16 cellular contexts compared by ENCODE assay signal in the genomic region with DNA sequence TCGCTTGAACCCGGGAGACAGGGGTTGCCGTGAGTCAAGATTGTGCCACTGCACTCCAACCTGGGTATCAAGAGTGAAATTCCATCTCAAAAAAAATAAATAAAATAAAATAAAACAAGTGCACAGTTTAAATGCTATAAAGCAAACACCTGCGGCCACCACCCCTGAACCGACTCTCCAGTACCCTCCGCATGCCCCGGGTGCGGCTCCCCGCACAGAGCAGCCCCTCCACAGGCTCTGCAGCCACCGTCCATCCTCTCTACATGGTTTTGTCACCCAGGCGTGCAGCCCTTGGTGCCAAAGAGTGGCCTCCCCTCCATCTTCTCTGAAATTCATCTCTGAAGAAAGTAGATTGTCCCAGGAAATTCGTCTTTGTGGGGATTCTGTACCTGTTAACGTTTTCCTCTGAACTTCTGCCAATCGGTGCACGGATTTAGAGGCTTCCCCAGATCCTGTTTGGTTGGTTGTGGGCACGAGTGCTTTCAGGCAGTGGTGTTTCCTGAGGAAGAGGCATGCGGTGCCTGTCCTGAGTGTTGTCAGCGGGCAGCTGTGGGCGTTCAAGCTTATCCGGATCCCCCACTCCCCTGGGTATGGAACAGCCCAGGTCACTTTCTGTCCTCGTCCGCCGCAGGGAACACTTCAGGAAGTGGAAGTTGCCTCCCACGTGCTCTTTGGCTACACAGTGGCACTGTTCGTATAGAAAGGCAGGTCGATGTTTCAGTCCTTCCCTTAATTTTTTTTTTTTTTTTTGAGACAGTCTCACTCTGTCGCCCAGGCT. TPM values are rescaled to one million over a fixed set of nuclear protein-coding genes. Genes with fewer than 3 reads are reported as not detected.
DNase-seq lines count a peak whose midpoint lies in the region; ATAC-seq lines count a peak whose summit lies in the region.
"Had no signal": no experiment of that assay in that cellular context is flagged by ENCODE, and none has a peak within 500 bp of the region (broad histone marks: within the 10 kb centered on the region; RNA-seq: fewer than 3 reads in every experiment).

No MANE protein-coding gene starts in this region.

- peaks cover 0 to 25% (median 0%) of the 10 kb centered on the region in 3 experiments for H3K27me3 ChIP-seq in neuronal stem cell (ENCODE audit: control insufficient read depth in 3 of 3, insufficient read depth in 3 of 3, low read depth in 1 of 3, low read length in 3 of 3)
- H3K27me3 ChIP-seq: ovary had no signal

- no peaks in the 10 kb centered on the region for H3K9me3 ChIP-seq in neuronal stem cell (replicated peaks in 1 of 2; ENCODE audit: control insufficient read depth in 2 of 2, insufficient read depth in 1 of 2, low read depth in 1 of 2, low read length in 2 of 2)
- H3K9me3 ChIP-seq: heart right ventricle, ovary had no signal

- no peak overlapping the region for H4K91ac ChIP-seq in neuronal stem cell (ENCODE audit: low read depth, low read length, poor library complexity)

- POLR2A ChIA-PET in activated CD4-positive, alpha-beta T cell treated with anti-CD3 and anti-CD28 coated beads for 36 hours (lab: Charles Lee) = no interaction called here

- no peaks in the 10 kb centered on the region for H3K9me3 Mint-ChIP-seq in activated CD4-positive, alpha-beta T cell treated with anti-CD3 and anti-CD28 coated beads for 36 hours (ENCODE audit: low read depth)
- H3K9me3 Mint-ChIP-seq in IgD-negative memory B cell = no peaks in the 10 kb centered on the region
- no peaks in the 10 kb centered on the region for H3K9me3 Mint-ChIP-seq in activated naive CD8-positive, alpha-beta T cell (ENCODE audit: low read depth)

- no peak overlapping the region for H3K18ac ChIP-seq in neuronal stem cell (ENCODE audit: low read length)

- DNase-seq in activated CD4-positive, alpha-beta T cell treated with anti-CD3 and anti-CD28 coated beads for 36 hours = peak; percentile 42
- DNase-seq in activated CD4-positive, alpha-beta T cell treated with anti-CD3 and anti-CD28 coated beads, Interleukin-2, amount 50 U/mL, for 1 hour = no peak
- DNase-seq in neuronal stem cell (ENCODE audit: low spot score) (no peak), DMS 273 treated with DMSO at 0.1 percent for 48 hours (lab: John Stamatoyannopoulos, UW) (no peak), mucosa of gallbladder (ENCODE audit: low spot score) (no peak), NCI-H1436 (lab: John Stamatoyannopoulos, UW) (no peak)
- DNase-seq: ACHN, EL, heart right ventricle, NCI-H2171, T-helper 2 cell had no signal

- H3K27ac Mint-ChIP-seq in activated CD4-positive, alpha-beta T cell treated with anti-CD3 and anti-CD28 coated beads for 36 hours = no peak overlapping the region
- H3K27ac Mint-ChIP-seq in IgD-negative memory B cell = peak overlapping the region in 1 of 3 donors; percentile 32
- H3K27ac Mint-ChIP-seq in activated naive CD8-positive, alpha-beta T cell = peak overlapping the region; percentile 66

- no peak overlapping the region for H2BK15ac ChIP-seq in neuronal stem cell (ENCODE audit: low read length)

- peak; percentile 38 for ATAC-seq in activated CD4-positive, alpha-beta T cell treated with anti-CD3 and anti-CD28 coated beads for 36 hours
- ATAC-seq: heart right ventricle had no signal

- no peaks in the 10 kb centered on the region for H3K27me3 Mint-ChIP-seq in activated CD4-positive, alpha-beta T cell treated with anti-CD3 and anti-CD28 coated beads for 36 hours
- H3K27me3 Mint-ChIP-seq in IgD-negative memory B cell = peaks cover 4% of the 10 kb centered on the region
- H3K27me3 Mint-ChIP-seq in activated naive CD8-positive, alpha-beta T cell = no peaks in the 10 kb centered on the region

- no peak overlapping the region for H3K4me2 ChIP-seq in neuronal stem cell (ENCODE audit: insufficient read depth, low read length, poor library complexity, severe bottlenecking)

- no peaks in the 10 kb centered on the region for H3K36me3 Mint-ChIP-seq in activated CD4-positive, alpha-beta T cell treated with anti-CD3 and anti-CD28 coated beads for 36 hours (ENCODE audit: low read depth)
- no peaks in the 10 kb centered on the region for H3K36me3 Mint-ChIP-seq in IgD-negative memory B cell
- H3K36me3 Mint-ChIP-seq in activated naive CD8-positive, alpha-beta T cell = no peaks in the 10 kb centered on the region

- no peak overlapping the region for H2BK12ac ChIP-seq in neuronal stem cell (ENCODE audit: low read length)

- CTCF ChIA-PET in activated CD4-positive, alpha-beta T cell treated with anti-CD3 and anti-CD28 coated beads for 36 hours (lab: Charles Lee) = interaction anchor here (0.6 to 1.0 kb wide), 3 partner anchors 20 to 235 kb away, joined by 3 read pairs; no protein-coding TSS in a partner anchor

- no peak overlapping the region for H3K9ac ChIP-seq in neuronal stem cell (ENCODE audit: low read depth, low read length, poor library complexity)

- no peak overlapping the region for H4K8ac ChIP-seq in neuronal stem cell (ENCODE audit: low read depth, low read length)

- no peak overlapping the region for H3K4ac ChIP-seq in neuronal stem cell (ENCODE audit: low read length)

- no peaks in the 10 kb centered on the region for H3K79me1 ChIP-seq in neuronal stem cell (ENCODE audit: low read depth, low read length)

- no peak overlapping the region for H3K4me3 ChIP-seq in neuronal stem cell (ENCODE audit: low read length in 2 of 2)
- H3K4me3 ChIP-seq: heart right ventricle, ovary had no signal

- intact Hi-C loops in activated CD4-positive, alpha-beta T cell treated with anti-CD3 and anti-CD28 coated beads for 36 hours (cut with DNase I, micrococcal nuclease) = no loop called here

- H3K4me1 ChIP-seq in neuronal stem cell (ENCODE audit: control insufficient read depth in 2 of 2, insufficient read depth in 1 of 2, low read depth in 1 of 2, low read length in 2 of 2) = no peaks in the 10 kb centered on the region
- H3K4me1 ChIP-seq: heart right ventricle had no signal

- H2BK5ac ChIP-seq in neuronal stem cell (ENCODE audit: low read length) = no peak overlapping the region

- no peak overlapping the region for H2BK120ac ChIP-seq in neuronal stem cell (ENCODE audit: low read depth, low read length)

- WGBS in neuronal stem cell (ENCODE audit: extremely low coverage in 2 of 2, insufficient read length in 2 of 2, insufficient replicate concordance in 1 of 2), 2 donors = no CpG with 5 or more reads among the region's 27 CpGs

- H3K27ac ChIP-seq in neuronal stem cell (replicated peaks; ENCODE audit: low read length) = no peak overlapping the region
- H3K27ac ChIP-seq: heart right ventricle, ovary had no signal

- peak overlapping the region; percentile 43 for H2AK5ac ChIP-seq in neuronal stem cell (ENCODE audit: low read depth, low read length)

- H3K4me3 Mint-ChIP-seq in activated CD4-positive, alpha-beta T cell treated with anti-CD3 and anti-CD28 coated beads for 36 hours = no peak overlapping the region
- H3K4me3 Mint-ChIP-seq in IgD-negative memory B cell = peak overlapping the region; percentile 8 to 79 (median 36)
- H3K4me3 Mint-ChIP-seq in activated naive CD8-positive, alpha-beta T cell = peak overlapping the region; percentile 32

- no peaks in the 10 kb centered on the region for H3K36me3 ChIP-seq in neuronal stem cell (replicated peaks in 1 of 2; ENCODE audit: control insufficient read depth in 2 of 2, insufficient read depth in 2 of 2, low read length in 2 of 2)
- H3K36me3 ChIP-seq: heart right ventricle, ovary had no signal

- no peak overlapping the region for H3K23ac ChIP-seq in neuronal stem cell (ENCODE audit: low read depth, low read length, poor library complexity)

- peaks cover 7% of the 10 kb centered on the region for H3K4me1 Mint-ChIP-seq in activated CD4-positive, alpha-beta T cell treated with anti-CD3 and anti-CD28 coated beads for 36 hours
- peaks cover 0 to 7% (median 5%) of the 10 kb centered on the region in 3 donors for H3K4me1 Mint-ChIP-seq in IgD-negative memory B cell
- H3K4me1 Mint-ChIP-seq in activated naive CD8-positive, alpha-beta T cell (ENCODE audit: low read depth) = peaks cover 6% of the 10 kb centered on the region

- H2AFZ ChIP-seq in neuronal stem cell (ENCODE audit: low read length) = peak overlapping the region; percentile 49

- no peak overlapping the region for H3K14ac ChIP-seq in neuronal stem cell (ENCODE audit: low read length)

RNA-seq across cellular contexts. Expression of a gene that starts 4.1 kb away (rescaled TPM):
- under 1 TPM; 0.32 to 0.44 TPM for total RNA-seq in activated CD4-positive, alpha-beta T cell treated with anti-CD3 and anti-CD28 coated beads for 36 hours
- not detected for polyA plus RNA-seq in IgD-negative memory B cell
- 0.33 TPM for polyA plus RNA-seq in neuronal stem cell (2013, experiment 1 of 2)
- polyA plus RNA-seq in neuronal stem cell (2013, experiment 2 of 2) = 0.26 TPM
- total RNA-seq in mucosa of gallbladder = 1.6 TPM
- total RNA-seq: bronchial epithelial cell, heart right ventricle, liver had no signal
- polyA plus RNA-seq: heart right ventricle, liver, ovary had no signal

RNA-seq across cellular contexts. Expression of a gene that starts 9.4 kb away (rescaled TPM):
- total RNA-seq in activated CD4-positive, alpha-beta T cell treated with anti-CD3 and anti-CD28 coated beads for 36 hours = 1 to 10 TPM; 7.5 to 7.9 TPM
- polyA plus RNA-seq in IgD-negative memory B cell = 1.5 TPM
- polyA plus RNA-seq in neuronal stem cell (2013, experiment 1 of 2) = 2.4 TPM
- polyA plus RNA-seq in neuronal stem cell (2013, experiment 2 of 2) = 2.2 TPM
- 5.1 TPM for total RNA-seq in mucosa of gallbladder

RNA-seq across cellular contexts. Expression of a gene that starts 15.9 kb away (rescaled TPM):
- total RNA-seq in activated CD4-positive, alpha-beta T cell treated with anti-CD3 and anti-CD28 coated beads for 36 hours = 10 to 100 TPM; 97.6 TPM
- 17.5 TPM for polyA plus RNA-seq in IgD-negative memory B cell
- polyA plus RNA-seq in neuronal stem cell (2013, experiment 1 of 2) = 39.3 TPM
- polyA plus RNA-seq in neuronal stem cell (2013, experiment 2 of 2) = 38.7 TPM
- 95.8 TPM for total RNA-seq in mucosa of gallbladder

RNA-seq across cellular contexts. Expression of a gene that starts 16.8 kb away (rescaled TPM):
- total RNA-seq in activated CD4-positive, alpha-beta T cell treated with anti-CD3 and anti-CD28 coated beads for 36 hours = 10 to 100 TPM; 46.8 to 49.4 TPM
- 26.4 TPM for polyA plus RNA-seq in IgD-negative memory B cell
- 29.8 TPM for polyA plus RNA-seq in neuronal stem cell (2013, experiment 1 of 2)
- polyA plus RNA-seq in neuronal stem cell (2013, experiment 2 of 2) = 30.2 TPM
- total RNA-seq in mucosa of gallbladder = 89.1 TPM

RNA-seq across cellular contexts. Expression of a gene that starts 17.3 kb away (rescaled TPM):
- total RNA-seq in activated CD4-positive, alpha-beta T cell treated with anti-CD3 and anti-CD28 coated beads for 36 hours = 100 to 1,000 TPM; 115 to 123 TPM
- polyA plus RNA-seq in IgD-negative memory B cell = 39.4 TPM
- 29.6 TPM for polyA plus RNA-seq in neuronal stem cell (2013, experiment 1 of 2)
- polyA plus RNA-seq in neuronal stem cell (2013, experiment 2 of 2) = 27.7 TPM
- total RNA-seq in mucosa of gallbladder = 35.2 TPM
